Comparison of ENCODE assay signal across 1 cellular context in the genomic region with DNA sequence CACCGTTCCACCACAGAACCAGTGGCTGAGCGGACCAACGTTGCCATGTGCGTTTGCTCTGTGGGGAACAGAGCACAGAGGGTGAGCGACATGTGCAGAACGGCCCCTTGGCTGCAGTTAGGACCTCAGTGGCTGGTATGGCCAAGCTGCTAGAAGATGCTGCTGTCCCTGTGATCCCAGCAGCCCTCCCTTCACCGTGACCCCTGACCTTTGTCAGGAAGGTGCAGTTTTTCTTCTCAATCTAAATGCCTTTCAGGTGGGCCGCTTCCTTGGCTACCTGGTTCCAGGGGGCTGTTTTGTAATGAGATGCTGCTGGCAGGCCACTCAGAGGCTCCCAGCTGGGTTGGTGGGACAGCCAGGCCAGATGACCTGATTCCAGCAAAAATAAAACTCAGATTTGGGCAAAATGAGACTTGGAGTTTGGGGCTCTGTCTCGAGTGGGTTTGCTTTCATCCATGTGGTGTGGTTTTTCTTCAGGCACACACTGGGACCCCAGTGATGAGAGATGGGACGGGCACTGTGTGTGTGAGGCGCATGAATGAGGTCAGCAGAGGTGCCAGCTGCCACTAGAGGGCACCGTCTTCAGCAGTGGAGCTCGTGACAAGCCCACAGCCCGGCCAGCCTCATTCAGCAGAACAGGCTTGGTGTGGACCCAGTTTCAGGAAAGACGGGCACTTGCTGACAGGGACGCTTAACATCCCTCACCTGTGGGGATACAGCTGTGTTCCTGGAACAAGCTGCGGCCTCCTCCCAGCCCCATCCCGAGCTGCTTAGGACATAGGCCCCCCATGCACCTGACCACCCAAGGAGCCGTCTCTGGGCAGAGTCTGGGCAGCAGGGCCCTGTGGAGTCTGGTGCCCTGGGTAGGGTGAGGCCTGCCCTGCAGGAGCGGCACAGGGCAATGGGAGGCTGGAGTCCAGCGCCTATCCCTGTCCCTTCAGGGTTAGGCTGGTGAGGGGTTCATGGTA.
TF ChIP-seq lines count a peak whose summit lies in the region.

No MANE protein-coding gene starts in this region.

TF ChIP-seq in HCT116, 20 proteins besides CTCF, POLR2A, EP300 and RAD21:
- TF ChIP-seq ZNF274 (IDR thresholded peaks at IDR 0.05; ENCODE audit: low read depth, low read length) (no peak), SP1 (IDR thresholded peaks at IDR 0.05; ENCODE audit: low read depth) (no peak), CBX3 (IDR thresholded peaks at IDR 0.05; ENCODE audit: low read depth) (no peak), ELF1 (IDR thresholded peaks at IDR 0.05; ENCODE audit: borderline replicate concordance, low read depth) (no peak), FOSL1 (IDR thresholded peaks at IDR 0.05; ENCODE audit: low read depth) (no peak), SIN3A (IDR thresholded peaks at IDR 0.05; ENCODE audit: low read depth) (no peak), EZH2phosphoT487 (IDR thresholded peaks at IDR 0.05; ENCODE audit: borderline replicate concordance) (no peak), JUND (IDR thresholded peaks at IDR 0.05) (no peak), TCF7L2 (IDR thresholded peaks at IDR 0.05; ENCODE audit: borderline replicate concordance, extremely low read depth, insufficient read depth, insufficient read length) (no peak), CEBPB (IDR thresholded peaks at IDR 0.05; ENCODE audit: low read depth) (no peak), POLR2AphosphoS5 (IDR thresholded peaks at IDR 0.05; ENCODE audit: low read depth, low read length) (no peak)
- TF ChIP-seq, protein P1, sequence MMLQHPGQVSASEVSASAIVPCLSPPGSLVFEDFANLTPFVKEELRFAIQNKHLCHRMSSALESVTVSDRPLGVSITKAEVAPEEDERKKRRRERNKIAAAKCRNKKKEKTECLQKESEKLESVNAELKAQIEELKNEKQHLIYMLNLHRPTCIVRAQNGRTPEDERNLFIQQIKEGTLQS (IDR thresholded peaks at IDR 0.05) = no peak
- TF ChIP-seq, protein P2, sequence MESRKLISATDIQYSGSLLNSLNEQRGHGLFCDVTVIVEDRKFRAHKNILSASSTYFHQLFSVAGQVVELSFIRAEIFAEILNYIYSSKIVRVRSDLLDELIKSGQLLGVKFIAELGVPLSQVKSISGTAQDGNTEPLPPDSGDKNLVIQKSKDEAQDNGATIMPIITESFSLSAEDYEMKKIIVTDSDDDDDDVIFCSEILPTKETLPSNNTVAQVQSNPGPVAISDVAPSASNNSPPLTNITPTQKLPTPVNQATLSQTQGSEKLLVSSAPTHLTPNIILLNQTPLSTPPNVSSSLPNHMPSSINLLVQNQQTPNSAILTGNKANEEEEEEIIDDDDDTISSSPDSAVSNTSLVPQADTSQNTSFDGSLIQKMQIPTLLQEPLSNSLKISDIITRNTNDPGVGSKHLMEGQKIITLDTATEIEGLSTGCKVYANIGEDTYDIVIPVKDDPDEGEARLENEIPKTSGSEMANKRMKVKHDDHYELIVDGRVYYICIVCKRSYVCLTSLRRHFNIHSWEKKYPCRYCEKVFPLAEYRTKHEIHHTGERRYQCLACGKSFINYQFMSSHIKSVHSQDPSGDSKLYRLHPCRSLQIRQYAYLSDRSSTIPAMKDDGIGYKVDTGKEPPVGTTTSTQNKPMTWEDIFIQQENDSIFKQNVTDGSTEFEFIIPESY (IDR thresholded peaks at IDR 0.05; ENCODE audit: extremely low read depth, insufficient replicate concordance, low read length) = no peak
- TF ChIP-seq, protein P3, sequence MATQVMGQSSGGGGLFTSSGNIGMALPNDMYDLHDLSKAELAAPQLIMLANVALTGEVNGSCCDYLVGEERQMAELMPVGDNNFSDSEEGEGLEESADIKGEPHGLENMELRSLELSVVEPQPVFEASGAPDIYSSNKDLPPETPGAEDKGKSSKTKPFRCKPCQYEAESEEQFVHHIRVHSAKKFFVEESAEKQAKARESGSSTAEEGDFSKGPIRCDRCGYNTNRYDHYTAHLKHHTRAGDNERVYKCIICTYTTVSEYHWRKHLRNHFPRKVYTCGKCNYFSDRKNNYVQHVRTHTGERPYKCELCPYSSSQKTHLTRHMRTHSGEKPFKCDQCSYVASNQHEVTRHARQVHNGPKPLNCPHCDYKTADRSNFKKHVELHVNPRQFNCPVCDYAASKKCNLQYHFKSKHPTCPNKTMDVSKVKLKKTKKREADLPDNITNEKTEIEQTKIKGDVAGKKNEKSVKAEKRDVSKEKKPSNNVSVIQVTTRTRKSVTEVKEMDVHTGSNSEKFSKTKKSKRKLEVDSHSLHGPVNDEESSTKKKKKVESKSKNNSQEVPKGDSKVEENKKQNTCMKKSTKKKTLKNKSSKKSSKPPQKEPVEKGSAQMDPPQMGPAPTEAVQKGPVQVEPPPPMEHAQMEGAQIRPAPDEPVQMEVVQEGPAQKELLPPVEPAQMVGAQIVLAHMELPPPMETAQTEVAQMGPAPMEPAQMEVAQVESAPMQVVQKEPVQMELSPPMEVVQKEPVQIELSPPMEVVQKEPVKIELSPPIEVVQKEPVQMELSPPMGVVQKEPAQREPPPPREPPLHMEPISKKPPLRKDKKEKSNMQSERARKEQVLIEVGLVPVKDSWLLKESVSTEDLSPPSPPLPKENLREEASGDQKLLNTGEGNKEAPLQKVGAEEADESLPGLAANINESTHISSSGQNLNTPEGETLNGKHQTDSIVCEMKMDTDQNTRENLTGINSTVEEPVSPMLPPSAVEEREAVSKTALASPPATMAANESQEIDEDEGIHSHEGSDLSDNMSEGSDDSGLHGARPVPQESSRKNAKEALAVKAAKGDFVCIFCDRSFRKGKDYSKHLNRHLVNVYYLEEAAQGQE (IDR thresholded peaks at IDR 0.05; ENCODE audit: low read depth) = no peak
